Comparison of ENCODE assay signal across 8 cellular contexts in the genomic region with DNA sequence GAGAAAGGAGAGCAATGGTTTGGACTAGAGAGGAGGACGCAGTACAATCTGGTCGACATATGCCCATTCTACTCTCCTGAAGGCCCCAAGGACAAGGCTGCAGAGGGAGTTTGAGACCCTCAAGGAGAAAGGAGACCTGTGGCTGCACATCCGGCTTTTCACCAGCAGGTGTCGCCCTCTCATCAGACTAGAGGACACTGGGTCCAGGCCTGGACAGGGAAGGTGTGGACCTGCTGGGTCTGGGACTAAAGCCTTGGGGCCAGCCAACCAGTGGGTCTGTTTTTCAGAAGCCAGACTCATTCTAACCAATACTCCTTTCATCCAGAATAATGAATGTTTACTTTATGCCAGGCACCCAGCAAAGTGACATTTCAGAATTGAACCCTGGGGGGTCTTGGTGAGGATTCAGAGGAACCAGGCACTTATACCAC. TPM values are rescaled to one million over a fixed set of nuclear protein-coding genes. Genes with fewer than 3 reads are reported as not detected.
DNase-seq lines count a peak whose midpoint lies in the region; ATAC-seq and TF ChIP-seq lines count a peak whose summit lies in the region.

No MANE protein-coding gene starts in this region.

- TF ChIP-seq CTCF in BJ (IDR thresholded peaks at IDR 0.05; ENCODE audit: insufficient read depth, low read depth, low read length): peak; percentile 97
- peak; percentile 98 for TF ChIP-seq CTCF in mesothelial cell of epicardium (IDR thresholded peaks at IDR 0.05; ENCODE audit: unreplicated experiment)

- peaks cover 5% of the 10 kb centered on the region for H3K27me3 Mint-ChIP-seq in activated CD8-positive, alpha-beta T cell treated with anti-CD3 and anti-CD28 coated beads, Interleukin-2, amount 10 ng/mL, durations not matched to agents 7 days and 5 days (ENCODE audit: low read depth)
- H3K27me3 Mint-ChIP-seq in mesothelial cell of epicardium (ENCODE audit: low read depth): no peaks in the 10 kb centered on the region

- H3K9me3 ChIP-seq in HAP-1: no peaks in the 10 kb centered on the region

- H3K36me3 ChIP-seq in BJ (ENCODE audit: control insufficient read depth, insufficient read depth, low read length): no peaks in the 10 kb centered on the region
- no peaks in the 10 kb centered on the region for H3K36me3 ChIP-seq in HAP-1 (replicated peaks)

- POLR2A ChIA-PET in BJ (lab: Charles Lee): no interaction called here
- POLR2A ChIA-PET in activated CD8-positive, alpha-beta T cell treated with anti-CD3 and anti-CD28 coated beads, Interleukin-2, amount 10 ng/mL, durations not matched to agents 7 days and 5 days (lab: Charles Lee): no interaction called here

- H3K4me1 ChIP-seq in HAP-1: peaks cover 10% of the 10 kb centered on the region

- DNase-seq in BJ (ENCODE audit: low read depth) (no peak), HAP-1 (ENCODE audit: low spot score in 2 of 2) (peak; percentile 47 to 92), NCI-H69 (lab: John Stamatoyannopoulos, UW) (peak; percentile 66), mesothelial cell of epicardium (ENCODE audit: low spot score in 2 of 2, unreplicated experiment in 2 of 2) (peak; percentile 74 to 94)
- peak; percentile 82 for DNase-seq in activated CD8-positive, alpha-beta T cell treated with anti-CD3 and anti-CD28 coated beads, Interleukin-2, amount 10 ng/mL, durations not matched to agents 7 days and 5 days
- peak; percentile 74 for DNase-seq in effector CD8-positive, alpha-beta T cell (lab: John Stamatoyannopoulos, UW)
- DNase-seq in stimulated activated CD8-positive, alpha-beta memory T cell treated with anti-CD3 and anti-CD28 coated beads, Interleukin-4, amount 100 ng/mL, for 1 hour (ENCODE audit: low read depth in 2 of 2, low spot score in 1 of 2): peak; percentile 44 to 55

- H3K4me3 ChIP-seq in BJ (ENCODE audit: low read depth, low read length) (no peak overlapping the region), HAP-1 (no peak overlapping the region)

- CTCF ChIA-PET in BJ (lab: Yijun Ruan, JAX): interaction anchor here (0.7 to 7.3 kb wide), 18 partner anchors 10 to 208 kb away, joined by 3 to 66 read pairs (median 5); partner anchors contain the start of genes FAM131C and HSPB7
- CTCF ChIA-PET in activated CD8-positive, alpha-beta T cell treated with anti-CD3 and anti-CD28 coated beads, Interleukin-2, amount 10 ng/mL, durations not matched to agents 7 days and 5 days (lab: Charles Lee): interaction anchor here (0.6 to 2.0 kb wide), 9 partner anchors 11 to 206 kb away, joined by 3 to 5 read pairs (median 3); partner anchors contain the start of genes CLCNKA and SPEN

- no peak overlapping the region for H3K4me3 Mint-ChIP-seq in activated CD8-positive, alpha-beta T cell treated with anti-CD3 and anti-CD28 coated beads, Interleukin-2, amount 10 ng/mL, durations not matched to agents 7 days and 5 days
- no peak overlapping the region for H3K4me3 Mint-ChIP-seq in mesothelial cell of epicardium

- H3K36me3 Mint-ChIP-seq in activated CD8-positive, alpha-beta T cell treated with anti-CD3 and anti-CD28 coated beads, Interleukin-2, amount 10 ng/mL, durations not matched to agents 7 days and 5 days (ENCODE audit: low read depth): no peaks in the 10 kb centered on the region
- H3K36me3 Mint-ChIP-seq in mesothelial cell of epicardium: no peaks in the 10 kb centered on the region

- H3K27me3 ChIP-seq in BJ (ENCODE audit: control insufficient read depth, insufficient read depth, low read length): no peaks in the 10 kb centered on the region
- no peaks in the 10 kb centered on the region for H3K27me3 ChIP-seq in HAP-1 (ENCODE audit: low read depth)

- peak; percentile 64 for ATAC-seq in activated CD8-positive, alpha-beta T cell treated with anti-CD3 and anti-CD28 coated beads, Interleukin-2, amount 10 ng/mL, durations not matched to agents 7 days and 5 days
- ATAC-seq in HG03039 (IDR thresholded peaks at IDR 0.05; ENCODE audit: unreplicated experiment): no peak

- in situ Hi-C loops in HAP-1 (cut with MboI; ENCODE audit: low sequenced_read_pairs): loop anchor here (10.0 kb wide), 1 partner anchor 176 kb away; no protein-coding TSS in a partner anchor

- no peak overlapping the region for H3K27ac Mint-ChIP-seq in activated CD8-positive, alpha-beta T cell treated with anti-CD3 and anti-CD28 coated beads, Interleukin-2, amount 10 ng/mL, durations not matched to agents 7 days and 5 days
- H3K27ac Mint-ChIP-seq in mesothelial cell of epicardium: no peak overlapping the region

- H3K4me1 Mint-ChIP-seq in activated CD8-positive, alpha-beta T cell treated with anti-CD3 and anti-CD28 coated beads, Interleukin-2, amount 10 ng/mL, durations not matched to agents 7 days and 5 days (ENCODE audit: low read depth): peaks cover 18% of the 10 kb centered on the region
- peaks cover 7% of the 10 kb centered on the region for H3K4me1 Mint-ChIP-seq in mesothelial cell of epicardium

- no peaks in the 10 kb centered on the region for H3K9me3 Mint-ChIP-seq in activated CD8-positive, alpha-beta T cell treated with anti-CD3 and anti-CD28 coated beads, Interleukin-2, amount 10 ng/mL, durations not matched to agents 7 days and 5 days (ENCODE audit: insufficient read depth)
- no peaks in the 10 kb centered on the region for H3K9me3 Mint-ChIP-seq in mesothelial cell of epicardium

RNA-seq across cellular contexts. Expression of gene SRARP, which starts 5.0 kb away (rescaled TPM):
- not detected in 2 replicates for polyA plus RNA-seq in BJ (2011; rRNA removed)
- not detected in 2 replicates for polyA minus RNA-seq in BJ (2011; rRNA and poly(A)+ RNA removed)
- not detected for total RNA-seq in activated CD8-positive, alpha-beta T cell treated with anti-CD3 and anti-CD28 coated beads, Interleukin-2, amount 10 ng/mL, durations not matched to agents 7 days and 5 days
- total RNA-seq in mesothelial cell of epicardium: not detected in 3 replicates

RNA-seq across cellular contexts. Expression of gene HSPB7, which starts 8.8 kb away (rescaled TPM):
- polyA plus RNA-seq in BJ (2011; rRNA removed): 32.5 and 66.6 TPM in 2 replicates
- polyA minus RNA-seq in BJ (2011; rRNA and poly(A)+ RNA removed): 26.1 and 30.3 TPM in 2 replicates
- not detected for total RNA-seq in activated CD8-positive, alpha-beta T cell treated with anti-CD3 and anti-CD28 coated beads, Interleukin-2, amount 10 ng/mL, durations not matched to agents 7 days and 5 days
- total RNA-seq in mesothelial cell of epicardium: 5.0 to 6.3 TPM (median 6.3 TPM) in 3 replicates

RNA-seq across cellular contexts. Expression of gene CLCNKA, which starts 12.8 kb away (rescaled TPM):
- polyA plus RNA-seq in BJ (2011; rRNA removed): 0.20 and 0.28 TPM in 2 replicates
- polyA minus RNA-seq in BJ (2011; rRNA and poly(A)+ RNA removed): 0.19 TPM in 1 of 2 replicates, not detected in the other
- not detected for total RNA-seq in activated CD8-positive, alpha-beta T cell treated with anti-CD3 and anti-CD28 coated beads, Interleukin-2, amount 10 ng/mL, durations not matched to agents 7 days and 5 days
- 3.0 to 3.5 TPM (median 3.2 TPM) in 3 replicates for total RNA-seq in mesothelial cell of epicardium

RNA-seq across cellular contexts. Expression of gene ZBTB17, which starts 33.1 kb away (rescaled TPM):
- 23.4 and 43.3 TPM in 2 replicates for polyA plus RNA-seq in BJ (2011; rRNA removed)
- 33.2 and 45.4 TPM in 2 replicates for polyA minus RNA-seq in BJ (2011; rRNA and poly(A)+ RNA removed)
- 10 to 100 TPM; 32.3 to 33.3 TPM for total RNA-seq in activated CD8-positive, alpha-beta T cell treated with anti-CD3 and anti-CD28 coated beads, Interleukin-2, amount 10 ng/mL, durations not matched to agents 7 days and 5 days
- 46.0 to 48.6 TPM (median 48.6 TPM) in 3 replicates for total RNA-seq in mesothelial cell of epicardium

RNA-seq across cellular contexts. Expression of gene CLCNKB, which starts 34.5 kb away (rescaled TPM):
- 0.42 and 0.83 TPM in 2 replicates for polyA plus RNA-seq in BJ (2011; rRNA removed)
- 0.31 and 0.71 TPM in 2 replicates for polyA minus RNA-seq in BJ (2011; rRNA and poly(A)+ RNA removed)
- total RNA-seq in activated CD8-positive, alpha-beta T cell treated with anti-CD3 and anti-CD28 coated beads, Interleukin-2, amount 10 ng/mL, durations not matched to agents 7 days and 5 days: not detected
- 2.9 to 3.6 TPM (median 3.0 TPM) in 3 replicates for total RNA-seq in mesothelial cell of epicardium
